In the genomic region with DNA sequence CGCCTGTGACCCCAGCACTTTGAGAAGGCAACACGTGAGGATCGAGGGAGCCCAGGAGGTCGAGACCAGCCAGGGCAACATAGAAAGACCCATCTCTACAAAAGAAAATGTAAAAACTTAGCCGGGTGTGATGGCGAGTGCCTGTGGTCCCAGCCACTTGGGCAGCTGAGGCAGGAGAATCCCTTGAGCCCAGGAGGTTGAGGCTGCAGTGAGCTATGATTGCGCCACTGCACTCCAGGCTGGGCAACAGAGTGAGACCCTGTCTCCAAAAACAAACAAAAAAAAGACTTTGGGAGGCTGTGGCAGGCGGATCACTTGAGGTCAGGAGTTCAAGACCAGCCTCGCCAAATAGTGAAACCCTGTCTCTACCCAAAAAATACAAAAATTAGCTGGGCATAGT, we compare ENCODE assay signal across 14 cellular contexts. TPM values are rescaled to one million over a fixed set of nuclear protein-coding genes. Genes with fewer than 3 reads are reported as not detected.
"Had no signal": no experiment of that assay in that cellular context is flagged by ENCODE, and none has a peak within 500 bp of the region (broad histone marks: within the 10 kb centered on the region; RNA-seq: fewer than 3 reads in every experiment).

No MANE protein-coding gene starts in this region.

RNA-seq across cellular contexts. Expression of a gene that starts 40.4 kb away (rescaled TPM):
- total RNA-seq: ascending aorta, dermis microvascular lymphatic vessel endothelial cell, esophagus muscularis mucosa, left ventricle myocardium superior, mammary epithelial cell, mucosa of descending colon, osteoblast, posterior vena cava, sigmoid colon, testis, upper lobe of left lung had no signal
- polyA plus RNA-seq: adrenal gland had no signal

RNA-seq across cellular contexts. Expression of a gene that starts 42.6 kb away (rescaled TPM):
- total RNA-seq: activated CD8-positive, alpha-beta memory T cell treated with anti-CD3 and anti-CD28 coated beads for 36 hours; activated T-helper 2 cell treated with anti-CD3 and anti-CD28 coated beads, Interferon-gamma antibody, Interleukin-2, Interleukin-4, amounts not matched to agents 10 μg/mL and 5 μg/mL and 100 μg/mL, durations not matched to agents 14 hours and 24 hours and 36 hours; ascending aorta; left ventricle myocardium superior; mucosa of descending colon; osteoblast had no signal
